Comparison of ENCODE assay signal across 23 cellular contexts in genomic region chr4:136186650-136187049, GRCh38.
"Had no signal": no experiment of that assay in that cellular context is flagged by ENCODE, and none has a peak within 500 bp of the region (broad histone marks: within the 10 kb centered on the region; RNA-seq: fewer than 3 reads in every experiment).

No MANE protein-coding gene starts in this region.

- DNase-seq: dermis blood vessel endothelial cell; dorsolateral prefrontal cortex; effector CD4-positive, alpha-beta T cell; effector memory CD4-positive, alpha-beta T cell; foreskin keratinocyte; heart left ventricle; hypothalamus; immature natural killer cell; islet precursor cell; kidney; kidney glomerular epithelial cell; left colon; left ventricle myocardium superior; lower lobe of right lung; mesenchymal stem cell; mucosa of descending colon; naive B cell had no signal

- H3K4me3 Mint-ChIP-seq: immature natural killer cell, mesothelial cell of epicardium, naive B cell had no signal

- H3K4me3 ChIP-seq: coronary artery, dorsolateral prefrontal cortex, esophagus muscularis mucosa, gastroesophageal sphincter, heart left ventricle, hepatocyte, lower lobe of right lung, mucosa of descending colon had no signal

- H3K9me3 ChIP-seq: esophagus muscularis mucosa, gastroesophageal sphincter, lower lobe of right lung, mucosa of descending colon had no signal

- H3K36me3 Mint-ChIP-seq: immature natural killer cell, mesothelial cell of epicardium, naive B cell had no signal

- H3K4me2 ChIP-seq: hepatocyte had no signal

- H3K27me3 ChIP-seq: dorsolateral prefrontal cortex, esophagus muscularis mucosa, foreskin keratinocyte, gastroesophageal sphincter, heart left ventricle, hepatocyte had no signal

- H2AFZ ChIP-seq: hepatocyte had no signal

- H3K27ac Mint-ChIP-seq: immature natural killer cell, mesothelial cell of epicardium, naive B cell had no signal

- H3K4me1 ChIP-seq: esophagus muscularis mucosa, foreskin keratinocyte, gastroesophageal sphincter, heart left ventricle, lower lobe of right lung had no signal

- H3K36me3 ChIP-seq: esophagus muscularis mucosa, gastroesophageal sphincter, heart left ventricle, lower lobe of right lung had no signal

- ATAC-seq: foreskin keratinocyte, gastroesophageal sphincter, heart left ventricle, left colon, left lobe of liver, left ventricle myocardium superior, lower lobe of right lung, mucosa of descending colon had no signal

- H3K27me3 Mint-ChIP-seq: naive B cell had no signal

- H3K4me1 Mint-ChIP-seq: immature natural killer cell, mesothelial cell of epicardium, naive B cell had no signal

- H3K27ac ChIP-seq: coronary artery, dorsolateral prefrontal cortex, esophagus muscularis mucosa, foreskin keratinocyte, gastroesophageal sphincter, heart left ventricle, hepatocyte, lower lobe of right lung had no signal

- H3K79me2 ChIP-seq: hepatocyte had no signal
